In genomic region chr12:131438874-131439273, GRCh38 we compare ENCODE assay signal across 23 cellular contexts.
A peak's percentile ranks its signal among the peaks of the same experiment; 100 is the strongest.
DNase-seq lines count a peak whose midpoint lies in the region; ATAC-seq and TF ChIP-seq lines count a peak whose summit lies in the region.
"Had no signal": no experiment of that assay in that cellular context is flagged by ENCODE, and none has a peak within 500 bp of the region (broad histone marks: within the 10 kb centered on the region; RNA-seq: fewer than 3 reads in every experiment).

No MANE protein-coding gene starts in this region.

- peak; percentile 37 for TF ChIP-seq CTCF in progenitor cell of endocrine pancreas (IDR thresholded peaks at IDR 0.05; ENCODE audit: unreplicated experiment)

- no peaks in the 10 kb centered on the region for H3K9me3 Mint-ChIP-seq in progenitor cell of endocrine pancreas (ENCODE audit: low read depth)
- H3K9me3 Mint-ChIP-seq: activated naive CD8-positive, alpha-beta T cell treated with anti-CD3 and anti-CD28 coated beads for 36 hours; activated T-helper 2 cell treated with anti-CD3 and anti-CD28 coated beads, Interferon-gamma antibody, Interleukin-2, Interleukin-4, amounts not matched to agents 10 μg/mL and 5 μg/mL and 100 μg/mL, durations not matched to agents 14 hours and 24 hours and 36 hours; CD8-positive, alpha-beta T cell; effector memory CD8-positive, alpha-beta T cell; stimulated activated naive CD8-positive, alpha-beta T cell treated with anti-CD3 and anti-CD28 coated beads, Interleukin-15, Interleukin-2, amounts not matched to agents 100 ng/mL and 50 ng/mL, for 24 hours had no signal

- H3K27ac Mint-ChIP-seq in progenitor cell of endocrine pancreas = no peak overlapping the region
- H3K27ac Mint-ChIP-seq: activated CD4-positive, alpha-beta T cell treated with anti-CD3 and anti-CD28 coated beads for 36 hours; activated CD8-positive, alpha-beta T cell treated with anti-CD3 and anti-CD28 coated beads, Interleukin-2, amount 10 ng/mL, durations not matched to agents 7 days and 5 days; activated naive CD8-positive, alpha-beta T cell treated with anti-CD3 and anti-CD28 coated beads for 36 hours; activated T-helper 2 cell treated with anti-CD3 and anti-CD28 coated beads, Interferon-gamma antibody, Interleukin-2, Interleukin-4, amounts not matched to agents 10 μg/mL and 5 μg/mL and 100 μg/mL, durations not matched to agents 14 hours and 24 hours and 36 hours; B cell; CD8-positive, alpha-beta T cell; effector memory CD8-positive, alpha-beta T cell; stimulated activated naive CD8-positive, alpha-beta T cell treated with anti-CD3 and anti-CD28 coated beads, Interleukin-15, Interleukin-2, amounts not matched to agents 100 ng/mL and 50 ng/mL, for 24 hours had no signal

- ATAC-seq in esophagus mucosa (peak; percentile 33), GM18907 (IDR thresholded peaks at IDR 0.05; ENCODE audit: unreplicated experiment) (no peak)
- ATAC-seq: activated CD4-positive, alpha-beta T cell treated with anti-CD3 and anti-CD28 coated beads for 36 hours; activated CD8-positive, alpha-beta T cell treated with anti-CD3 and anti-CD28 coated beads, Interleukin-2, amount 10 ng/mL, durations not matched to agents 7 days and 5 days; CD8-positive, alpha-beta T cell; effector memory CD8-positive, alpha-beta T cell; heart left ventricle; left cardiac atrium; psoas muscle had no signal

- H3K4me3 Mint-ChIP-seq in progenitor cell of endocrine pancreas (ENCODE audit: low read depth) = no peak overlapping the region
- H3K4me3 Mint-ChIP-seq: activated CD4-positive, alpha-beta T cell treated with anti-CD3 and anti-CD28 coated beads for 36 hours; activated CD8-positive, alpha-beta T cell treated with anti-CD3 and anti-CD28 coated beads, Interleukin-2, amount 10 ng/mL, durations not matched to agents 7 days and 5 days; activated naive CD8-positive, alpha-beta T cell treated with anti-CD3 and anti-CD28 coated beads for 36 hours; B cell; CD8-positive, alpha-beta T cell; effector memory CD8-positive, alpha-beta T cell; stimulated activated naive CD8-positive, alpha-beta T cell treated with anti-CD3 and anti-CD28 coated beads, Interleukin-15, Interleukin-2, amounts not matched to agents 100 ng/mL and 50 ng/mL, for 24 hours had no signal

- peak; percentile 53 for DNase-seq in ELF-1 (ENCODE audit: low read depth, low spot score)
- peak; percentile 94 to 98 for DNase-seq in NCI-H526 (lab: John Stamatoyannopoulos, UW)
- DNase-seq in progenitor cell of endocrine pancreas (ENCODE audit: low spot score, unreplicated experiment) = no peak
- DNase-seq in NCI-H748 (lab: John Stamatoyannopoulos, UW; ENCODE audit: unreplicated experiment) = no peak
- DNase-seq in DMS 273 treated with DMSO at 0.1 percent for 48 hours (lab: John Stamatoyannopoulos, UW) = no peak
- DNase-seq in cardiac septum (ENCODE audit: low spot score) = no peak
- DNase-seq: activated CD4-positive, alpha-beta T cell treated with anti-CD3 and anti-CD28 coated beads for 36 hours; activated CD8-positive, alpha-beta T cell treated with anti-CD3 and anti-CD28 coated beads, Interleukin-2, amount 10 ng/mL, durations not matched to agents 7 days and 5 days; activated naive CD8-positive, alpha-beta T cell treated with anti-CD3 and anti-CD28 coated beads for 36 hours; effector memory CD8-positive, alpha-beta T cell; foreskin fibroblast; heart left ventricle; left cardiac atrium; psoas muscle; SK-N-SH; T-helper 2 cell; transverse colon had no signal

- peaks cover 20% of the 10 kb centered on the region for H3K27me3 Mint-ChIP-seq in progenitor cell of endocrine pancreas

- peaks cover 5% of the 10 kb centered on the region for H3K4me1 Mint-ChIP-seq in progenitor cell of endocrine pancreas (ENCODE audit: low read depth)
- H3K4me1 Mint-ChIP-seq: activated CD4-positive, alpha-beta T cell treated with anti-CD3 and anti-CD28 coated beads for 36 hours; activated naive CD8-positive, alpha-beta T cell treated with anti-CD3 and anti-CD28 coated beads for 36 hours; B cell had no signal

- intact Hi-C loops in cardiac septum (cut with DNase I) = no loop called here

- no peaks in the 10 kb centered on the region for H3K36me3 Mint-ChIP-seq in progenitor cell of endocrine pancreas (ENCODE audit: insufficient read depth)
- H3K36me3 Mint-ChIP-seq: activated naive CD8-positive, alpha-beta T cell treated with anti-CD3 and anti-CD28 coated beads for 36 hours; CD8-positive, alpha-beta T cell had no signal

Comparison
In these comparisons a context has a peak if more than half of its experiments do, and no peak if none do; other contexts are left out.
1. DNase-seq: peak in ELF-1 (single experiment) and NCI-H526 (2 of 2); none in progenitor cell of endocrine pancreas (single experiment), NCI-H748 (single experiment), DMS 273 treated with DMSO at 0.1 percent for 48 hours (single experiment) and cardiac septum (single experiment).